Comparison of ENCODE assay signal across 1 cellular context in the genomic region with DNA sequence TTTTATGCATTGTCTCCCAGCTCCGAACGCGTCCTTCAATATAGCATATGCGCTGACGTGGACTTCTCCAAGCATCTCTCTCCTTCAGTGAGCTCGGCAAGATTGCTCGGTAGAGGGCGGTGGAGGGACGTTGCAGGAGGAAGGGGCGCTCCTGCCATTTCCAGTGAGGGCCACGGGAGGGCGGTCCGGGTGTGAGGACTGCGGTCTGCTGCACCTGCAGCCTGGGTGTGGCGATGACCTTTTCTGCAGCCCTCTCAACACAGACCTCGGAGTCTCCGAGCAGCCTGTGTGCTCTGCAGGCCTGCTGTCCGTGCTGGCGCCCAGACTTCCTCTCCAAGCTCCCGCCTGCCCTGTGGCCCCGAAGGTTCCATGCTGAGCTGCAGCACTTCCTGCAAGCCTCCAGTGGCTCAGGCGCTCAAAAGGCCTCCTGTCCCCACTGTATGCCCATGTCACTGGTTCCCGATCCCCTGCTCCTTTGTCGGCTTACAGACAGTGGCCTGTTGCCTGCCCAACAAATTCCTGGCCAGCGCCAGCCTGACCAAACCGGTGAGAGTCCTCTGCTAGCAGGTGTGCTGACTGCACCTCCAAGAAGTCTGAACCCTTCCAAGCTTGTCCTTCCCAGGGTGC.
TF ChIP-seq lines count a peak whose summit lies in the region.

No MANE protein-coding gene starts in this region.

TF ChIP-seq in HepG2, 621 proteins besides CTCF, POLR2A, EP300 and RAD21 (continued from another document):
- TF ChIP-seq, protein P1, sequence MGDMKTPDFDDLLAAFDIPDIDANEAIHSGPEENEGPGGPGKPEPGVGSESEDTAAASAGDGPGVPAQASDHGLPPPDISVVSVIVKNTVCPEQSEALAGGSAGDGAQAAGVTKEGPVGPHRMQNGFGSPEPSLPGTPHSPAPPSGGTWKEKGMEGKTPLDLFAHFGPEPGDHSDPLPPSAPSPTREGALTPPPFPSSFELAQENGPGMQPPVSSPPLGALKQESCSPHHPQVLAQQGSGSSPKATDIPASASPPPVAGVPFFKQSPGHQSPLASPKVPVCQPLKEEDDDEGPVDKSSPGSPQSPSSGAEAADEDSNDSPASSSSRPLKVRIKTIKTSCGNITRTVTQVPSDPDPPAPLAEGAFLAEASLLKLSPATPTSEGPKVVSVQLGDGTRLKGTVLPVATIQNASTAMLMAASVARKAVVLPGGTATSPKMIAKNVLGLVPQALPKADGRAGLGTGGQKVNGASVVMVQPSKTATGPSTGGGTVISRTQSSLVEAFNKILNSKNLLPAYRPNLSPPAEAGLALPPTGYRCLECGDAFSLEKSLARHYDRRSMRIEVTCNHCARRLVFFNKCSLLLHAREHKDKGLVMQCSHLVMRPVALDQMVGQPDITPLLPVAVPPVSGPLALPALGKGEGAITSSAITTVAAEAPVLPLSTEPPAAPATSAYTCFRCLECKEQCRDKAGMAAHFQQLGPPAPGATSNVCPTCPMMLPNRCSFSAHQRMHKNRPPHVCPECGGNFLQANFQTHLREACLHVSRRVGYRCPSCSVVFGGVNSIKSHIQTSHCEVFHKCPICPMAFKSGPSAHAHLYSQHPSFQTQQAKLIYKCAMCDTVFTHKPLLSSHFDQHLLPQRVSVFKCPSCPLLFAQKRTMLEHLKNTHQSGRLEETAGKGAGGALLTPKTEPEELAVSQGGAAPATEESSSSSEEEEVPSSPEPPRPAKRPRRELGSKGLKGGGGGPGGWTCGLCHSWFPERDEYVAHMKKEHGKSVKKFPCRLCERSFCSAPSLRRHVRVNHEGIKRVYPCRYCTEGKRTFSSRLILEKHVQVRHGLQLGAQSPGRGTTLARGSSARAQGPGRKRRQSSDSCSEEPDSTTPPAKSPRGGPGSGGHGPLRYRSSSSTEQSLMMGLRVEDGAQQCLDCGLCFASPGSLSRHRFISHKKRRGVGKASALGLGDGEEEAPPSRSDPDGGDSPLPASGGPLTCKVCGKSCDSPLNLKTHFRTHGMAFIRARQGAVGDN (CRISPR knock-in tag; IDR thresholded peaks at IDR 0.05) = peak; percentile 65
- TF ChIP-seq FOXA3 (CRISPR knock-in tag; IDR thresholded peaks at IDR 0.05) (peak; percentile 54), ZNF256 (CRISPR knock-in tag; conservative IDR thresholded peaks at IDR 0.05) (no peak), MTF2 (CRISPR knock-in tag; IDR thresholded peaks at IDR 0.05; ENCODE audit: borderline replicate concordance) (no peak), RFXAP (CRISPR knock-in tag; IDR thresholded peaks at IDR 0.05; ENCODE audit: borderline replicate concordance) (no peak)
TF ChIP-seq in HepG2: peak in this region for 105.
